ENCODE assay signal across 8 cellular contexts in genomic region chr4:104451573-104451972, GRCh38. TPM values are rescaled to one million over a fixed set of nuclear protein-coding genes. Genes with fewer than 3 reads are reported as not detected.
DNase-seq lines count a peak whose midpoint lies in the region; ATAC-seq and TF ChIP-seq lines count a peak whose summit lies in the region.

No MANE protein-coding gene starts in this region.

- H2BK12ac ChIP-seq in H9 (ENCODE audit: insufficient read length, low read depth, low read length) = no peak overlapping the region

- no peak overlapping the region for H4K8ac ChIP-seq in H9 (replicated peaks; ENCODE audit: insufficient read length, low read depth, low read length)

- H2AFZ ChIP-seq in H9 (ENCODE audit: low read length) = no peak overlapping the region

- H3K18ac ChIP-seq in H9 (ENCODE audit: insufficient read length, low read depth, low read length) = no peak overlapping the region

- TF ChIP-seq CTCF in GM10248 (IDR thresholded peaks at IDR 0.05; ENCODE audit: control extremely low read depth, extremely low read depth, low read depth, missing control alignments) (peak; percentile 12), H9 (conservative IDR thresholded peaks at IDR 0.05) (peak; percentile 61), Panc1 (IDR thresholded peaks at IDR 0.05) (peak; percentile 36; the same call in 1 of the 2 replicates), GM10266 (IDR thresholded peaks at IDR 0.05; ENCODE audit: control insufficient read depth, insufficient read depth, low read depth, missing control alignments) (no peak)

- H3K79me2 ChIP-seq in H9 (ENCODE audit: insufficient read depth, low read length) = no peaks in the 10 kb centered on the region

- H2AK5ac ChIP-seq in H9 (ENCODE audit: insufficient read length, low read length) = no peak overlapping the region

- H3K9me3 ChIP-seq in H9 (ENCODE audit: control insufficient read depth, low read depth, low read length) = no peaks in the 10 kb centered on the region
- H3K9me3 ChIP-seq in Panc1 (ENCODE audit: control insufficient read depth, insufficient read depth, low read depth, low read length) = no peaks in the 10 kb centered on the region

- no peak overlapping the region for H3T11ph ChIP-seq in H9 (ENCODE audit: low read length)

- no peak overlapping the region for H3K23ac ChIP-seq in H9 (ENCODE audit: insufficient read length, low read depth, low read length)

- DNase-seq in GM10248 (ENCODE audit: extremely low spot score) (no peak), H9 (no peak), Panc1 (ENCODE audit: low read depth, low spot score) (peak; percentile 2), left colon (no peak), cerebellar nuclear complex (lab: John Stamatoyannopoulos, UW) (no peak), GM10266 (ENCODE audit: extremely low spot score) (no peak), activated T-cell treated with anti-CD3 and anti-CD28 coated beads for 4 hours (no peak)
- no peak for DNase-seq in stimulated activated CD4-positive, alpha-beta T cell treated with anti-CD3 and anti-CD28 coated beads, Interleukin-1b, Interleukin-23, amount 100 ng/mL, for 48 hours

- ATAC-seq in Panc1 (no peak), left colon (peak; percentile 91)

- WGBS in H9 (ENCODE audit: extremely low coverage, insufficient read length, low lambda C conversion rate) = no CpG with 5 or more reads among the region's 1 CpG

- no peak overlapping the region for H2BK120ac ChIP-seq in H9 (ENCODE audit: low read depth, low read length, poor library complexity, severe bottlenecking)

- H3K4me3 Mint-ChIP-seq in H9 = no peak overlapping the region

- H3K4me2 ChIP-seq in H9 (ENCODE audit: insufficient read depth, insufficient read length, low read length) = no peak overlapping the region

- no peaks in the 10 kb centered on the region for H4K20me1 ChIP-seq in H9 (ENCODE audit: control insufficient read depth, insufficient read depth, insufficient read length)

- H2BK20ac ChIP-seq in H9 (ENCODE audit: low read depth, low read length, poor library complexity, severe bottlenecking) = no peak overlapping the region

- no peak overlapping the region for H3K9ac ChIP-seq in H9 (ENCODE audit: extremely low read depth, insufficient read length, low read length)

- POLR2A ChIA-PET in GM10248 (lab: Yijun Ruan, JAX) (no interaction called here), Panc1 (lab: Charles Lee) (no interaction called here)

- intact Hi-C loops in Panc1 (cut with micrococcal nuclease; ENCODE audit: unreplicated experiment) = no loop called here
- intact Hi-C loops in left colon (cut with DNase I, micrococcal nuclease) = no loop called here

- H2BK15ac ChIP-seq in H9 (ENCODE audit: low read depth, low read length) = no peak overlapping the region

- H3K4me3 ChIP-seq in Panc1 (ENCODE audit: low read depth in 2 of 2, low read length in 2 of 2) = no peak overlapping the region

- no peak overlapping the region for H3K14ac ChIP-seq in H9 (ENCODE audit: insufficient read depth, low read length)

- no peak overlapping the region for H4K5ac ChIP-seq in H9 (ENCODE audit: insufficient read length, low read depth, low read length)

- no peaks in the 10 kb centered on the region for H3K27me3 Mint-ChIP-seq in H9 (ENCODE audit: low read depth)

- H3K36me3 Mint-ChIP-seq in H9 (ENCODE audit: insufficient read depth in 1 of 3, low read depth in 3 of 3) = no peaks in the 10 kb centered on the region

- H3K27ac ChIP-seq in H9 (ENCODE audit: insufficient read length, low read depth, low read length) (no peak overlapping the region), Panc1 (ENCODE audit: low read length) (no peak overlapping the region)

- H3K27me3 ChIP-seq in H9 (ENCODE audit: insufficient read depth, low read length) = no peaks in the 10 kb centered on the region
- H3K27me3 ChIP-seq in Panc1 (ENCODE audit: control insufficient read depth, insufficient read depth, low read length) = no peaks in the 10 kb centered on the region

- no TSS peak for BruUV-seq in Panc1 (replicated peaks; lab: Mats Ljungman, UMichigan)

- no peak overlapping the region for H2BK5ac ChIP-seq in H9 (ENCODE audit: insufficient read length, low read length)

- CTCF ChIA-PET in GM10248 (lab: Yijun Ruan, JAX) = interaction anchor here (0.9 to 1.6 kb wide), 5 partner anchors 9 to 387 kb away, joined by 3 to 4 read pairs (median 3); no protein-coding TSS in a partner anchor
- CTCF ChIA-PET in Panc1 (lab: Charles Lee) = no interaction called here

- H3K56ac ChIP-seq in H9 (ENCODE audit: insufficient read length, low read depth, low read length) = no peak overlapping the region

- H3K4me1 Mint-ChIP-seq in H9 = peaks cover 7 to 8% of the 10 kb centered on the region in 2 experiments

- no peaks in the 10 kb centered on the region for H3K9me3 Mint-ChIP-seq in H9

- H3K4me1 ChIP-seq in H9 (ENCODE audit: insufficient read depth, low read length) = peaks cover under 1% of the 10 kb centered on the region; the same call in 1 of the 2 replicates
- no peaks in the 10 kb centered on the region for H3K4me1 ChIP-seq in Panc1 (ENCODE audit: control insufficient read depth, insufficient read depth, low read length)

- no peak overlapping the region for H4K91ac ChIP-seq in H9 (ENCODE audit: insufficient read length, low read depth, low read length)

- no peaks in the 10 kb centered on the region for H3K36me3 ChIP-seq in Panc1 (ENCODE audit: control insufficient read depth, insufficient read depth, low read length)

- peak overlapping the region in 1 of 3 experiments; percentile 65; a peak in 1 of 7 replicates for H3K27ac Mint-ChIP-seq in H9

- H3K4ac ChIP-seq in H9 (ENCODE audit: low read depth, low read length) = no peak overlapping the region

- no peaks in the 10 kb centered on the region for H3K79me1 ChIP-seq in H9 (ENCODE audit: insufficient read depth, low read depth, low read length, poor library complexity, severe bottlenecking)

- in situ Hi-C loops in Panc1 (cut with HindIII; ENCODE audit: low pct_unique_long_range_greater_than_20kb, low sequenced_read_pairs) = no loop called here

- H3K23me2 ChIP-seq in H9 (ENCODE audit: insufficient read length, low read depth, low read length, poor library complexity, severe bottlenecking) = no peaks in the 10 kb centered on the region

RNA-seq across cellular contexts. Expression of gene CXXC4, which starts 43.1 kb away (rescaled TPM):
- total RNA-seq in H9 (2021) (4.2 TPM in 2 replicates), Panc1 (2021; ENCODE audit: unreplicated experiment) (0.59 TPM), left colon (1 to 10 TPM; 1.4 to 2.1 TPM)
- polyA plus RNA-seq in Panc1 (2012; ENCODE audit: insufficient read length) = 0.33 TPM
